10 cellular contexts compared by ENCODE assay signal in the genomic region with DNA sequence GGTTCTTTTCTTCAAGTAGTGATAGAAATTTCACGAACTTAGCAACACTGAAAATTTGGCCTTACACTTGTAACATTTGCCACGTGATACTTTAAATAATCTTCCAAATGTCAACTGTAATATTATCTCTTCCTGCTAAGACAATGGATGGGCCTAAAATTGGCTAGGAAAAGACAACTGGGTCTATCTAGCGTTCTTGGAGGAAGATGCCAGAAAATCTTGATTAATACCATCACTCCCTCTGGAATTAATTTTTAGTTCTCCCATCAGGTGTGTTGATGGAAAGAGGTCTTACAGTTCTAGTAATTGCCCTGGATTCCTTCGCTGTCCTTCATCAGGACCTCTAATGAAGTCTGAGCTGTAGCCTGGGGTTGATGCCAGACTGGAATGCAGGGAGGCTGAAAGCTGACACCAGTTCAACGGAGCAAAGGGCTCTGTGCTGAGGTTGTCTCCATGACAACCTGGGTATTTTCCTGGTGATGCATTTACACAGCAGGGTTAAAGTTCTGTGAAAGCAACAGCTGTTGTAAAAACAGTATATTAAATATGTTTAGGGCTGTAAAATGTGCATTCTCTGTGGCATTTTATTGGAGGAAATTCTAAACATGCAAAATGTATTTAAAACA.
A peak's percentile ranks its signal among the peaks of the same experiment; 100 is the strongest.
DNase-seq lines count a peak whose midpoint lies in the region; ATAC-seq and TF ChIP-seq lines count a peak whose summit lies in the region.
"Had no signal": no experiment of that assay in that cellular context is flagged by ENCODE, and none has a peak within 500 bp of the region (broad histone marks: within the 10 kb centered on the region; RNA-seq: fewer than 3 reads in every experiment).

No MANE protein-coding gene starts in this region.

- POLR2A ChIA-PET in WTC11 (lab: Charles Lee) = no interaction called here
- POLR2A ChIA-PET in activated CD4-positive, alpha-beta memory T cell treated with anti-CD3 and anti-CD28 coated beads, Interleukin-2, amount 10 ng/mL, durations not matched to agents 7 days and 5 days (lab: Charles Lee) = no interaction called here

- CTCF ChIA-PET in WTC11 (lab: Charles Lee) = interaction anchor here (0.8 to 1.2 kb wide), 5 partner anchors 47 to 421 kb away, joined by 3 to 6 read pairs (median 4); a partner anchor contains a TSS
- CTCF ChIA-PET in activated CD4-positive, alpha-beta memory T cell treated with anti-CD3 and anti-CD28 coated beads, Interleukin-2, amount 10 ng/mL, durations not matched to agents 7 days and 5 days (lab: Charles Lee) = no interaction called here

- no peak for TF ChIP-seq CTCF in WTC11 (IDR thresholded peaks at IDR 0.05)

- DNase-seq in A172 (ENCODE audit: low spot score) = peak; percentile 60
- DNase-seq in HT-29 (ENCODE audit: low spot score) = peak; percentile 22
- peak; percentile 74 for DNase-seq in WTC11 (ENCODE audit: low spot score)
- peak; percentile 93 for DNase-seq in islet precursor cell
- DNase-seq in activated CD4-positive, alpha-beta memory T cell treated with anti-CD3 and anti-CD28 coated beads, Interleukin-2, amount 10 ng/mL, durations not matched to agents 7 days and 5 days = no peak
- DNase-seq in stimulated activated CD4-positive, alpha-beta T cell treated with anti-CD3 and anti-CD28 coated beads, Interleukin-12 subunit alpha, Interleukin-12 subunit beta, amount 100 ng/mL, for 4 hours = no peak
- DNase-seq: activated CD8-positive, alpha-beta memory T cell treated with anti-CD3 and anti-CD28 coated beads for 24 hours; NCI-H2081 treated with DMSO at 0.1 percent for 48 hours had no signal

- ATAC-seq in WTC11 (peak; percentile 100), HG02588 (IDR thresholded peaks at IDR 0.05; ENCODE audit: unreplicated experiment) (no peak), GM19467 (IDR thresholded peaks at IDR 0.05; ENCODE audit: unreplicated experiment) (no peak)

- H3K27ac Mint-ChIP-seq in WTC11 = peak overlapping the region; percentile 35; the same call in 1 of the 2 replicates
- H3K27ac Mint-ChIP-seq in activated CD4-positive, alpha-beta memory T cell treated with anti-CD3 and anti-CD28 coated beads, Interleukin-2, amount 10 ng/mL, durations not matched to agents 7 days and 5 days = no peak overlapping the region

- H3K36me3 Mint-ChIP-seq in WTC11 = no peaks in the 10 kb centered on the region
- no peaks in the 10 kb centered on the region for H3K36me3 Mint-ChIP-seq in activated CD4-positive, alpha-beta memory T cell treated with anti-CD3 and anti-CD28 coated beads, Interleukin-2, amount 10 ng/mL, durations not matched to agents 7 days and 5 days (ENCODE audit: low read depth)

- H3K27me3 Mint-ChIP-seq in WTC11 (ENCODE audit: low read depth) = peaks cover 7% of the 10 kb centered on the region
- peaks cover 10% of the 10 kb centered on the region for H3K27me3 Mint-ChIP-seq in activated CD4-positive, alpha-beta memory T cell treated with anti-CD3 and anti-CD28 coated beads, Interleukin-2, amount 10 ng/mL, durations not matched to agents 7 days and 5 days

- H3K9me3 Mint-ChIP-seq in WTC11 = peaks cover 12% of the 10 kb centered on the region
- no peaks in the 10 kb centered on the region for H3K9me3 Mint-ChIP-seq in activated CD4-positive, alpha-beta memory T cell treated with anti-CD3 and anti-CD28 coated beads, Interleukin-2, amount 10 ng/mL, durations not matched to agents 7 days and 5 days

- peaks cover 24% of the 10 kb centered on the region for H3K4me1 Mint-ChIP-seq in WTC11
- H3K4me1 Mint-ChIP-seq in activated CD4-positive, alpha-beta memory T cell treated with anti-CD3 and anti-CD28 coated beads, Interleukin-2, amount 10 ng/mL, durations not matched to agents 7 days and 5 days = no peaks in the 10 kb centered on the region

- no peak overlapping the region for H3K4me3 Mint-ChIP-seq in WTC11
- no peak overlapping the region for H3K4me3 Mint-ChIP-seq in activated CD4-positive, alpha-beta memory T cell treated with anti-CD3 and anti-CD28 coated beads, Interleukin-2, amount 10 ng/mL, durations not matched to agents 7 days and 5 days

TF ChIP-seq in WTC11, 78 proteins besides CTCF, POLR2A, EP300 and RAD21:
- TF ChIP-seq, protein P1, sequence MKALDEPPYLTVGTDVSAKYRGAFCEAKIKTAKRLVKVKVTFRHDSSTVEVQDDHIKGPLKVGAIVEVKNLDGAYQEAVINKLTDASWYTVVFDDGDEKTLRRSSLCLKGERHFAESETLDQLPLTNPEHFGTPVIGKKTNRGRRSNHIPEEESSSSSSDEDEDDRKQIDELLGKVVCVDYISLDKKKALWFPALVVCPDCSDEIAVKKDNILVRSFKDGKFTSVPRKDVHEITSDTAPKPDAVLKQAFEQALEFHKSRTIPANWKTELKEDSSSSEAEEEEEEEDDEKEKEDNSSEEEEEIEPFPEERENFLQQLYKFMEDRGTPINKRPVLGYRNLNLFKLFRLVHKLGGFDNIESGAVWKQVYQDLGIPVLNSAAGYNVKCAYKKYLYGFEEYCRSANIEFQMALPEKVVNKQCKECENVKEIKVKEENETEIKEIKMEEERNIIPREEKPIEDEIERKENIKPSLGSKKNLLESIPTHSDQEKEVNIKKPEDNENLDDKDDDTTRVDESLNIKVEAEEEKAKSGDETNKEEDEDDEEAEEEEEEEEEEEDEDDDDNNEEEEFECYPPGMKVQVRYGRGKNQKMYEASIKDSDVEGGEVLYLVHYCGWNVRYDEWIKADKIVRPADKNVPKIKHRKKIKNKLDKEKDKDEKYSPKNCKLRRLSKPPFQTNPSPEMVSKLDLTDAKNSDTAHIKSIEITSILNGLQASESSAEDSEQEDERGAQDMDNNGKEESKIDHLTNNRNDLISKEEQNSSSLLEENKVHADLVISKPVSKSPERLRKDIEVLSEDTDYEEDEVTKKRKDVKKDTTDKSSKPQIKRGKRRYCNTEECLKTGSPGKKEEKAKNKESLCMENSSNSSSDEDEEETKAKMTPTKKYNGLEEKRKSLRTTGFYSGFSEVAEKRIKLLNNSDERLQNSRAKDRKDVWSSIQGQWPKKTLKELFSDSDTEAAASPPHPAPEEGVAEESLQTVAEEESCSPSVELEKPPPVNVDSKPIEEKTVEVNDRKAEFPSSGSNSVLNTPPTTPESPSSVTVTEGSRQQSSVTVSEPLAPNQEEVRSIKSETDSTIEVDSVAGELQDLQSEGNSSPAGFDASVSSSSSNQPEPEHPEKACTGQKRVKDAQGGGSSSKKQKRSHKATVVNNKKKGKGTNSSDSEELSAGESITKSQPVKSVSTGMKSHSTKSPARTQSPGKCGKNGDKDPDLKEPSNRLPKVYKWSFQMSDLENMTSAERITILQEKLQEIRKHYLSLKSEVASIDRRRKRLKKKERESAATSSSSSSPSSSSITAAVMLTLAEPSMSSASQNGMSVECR (CRISPR knock-in tag; IDR thresholded peaks at IDR 0.05; ENCODE audit: borderline replicate concordance) = no peak
- TF ChIP-seq CREB1 (CRISPR knock-in tag; IDR thresholded peaks at IDR 0.05) (no peak), GABPB1 (CRISPR knock-in tag; IDR thresholded peaks at IDR 0.05) (no peak), TEAD4 (CRISPR knock-in tag; IDR thresholded peaks at IDR 0.05) (no peak), KAT7 (CRISPR knock-in tag; IDR thresholded peaks at IDR 0.05; ENCODE audit: borderline replicate concordance) (no peak), ZNF423 (CRISPR knock-in tag; IDR thresholded peaks at IDR 0.05) (no peak), FOXK1 (CRISPR knock-in tag; IDR thresholded peaks at IDR 0.05) (no peak), JAZF1 (CRISPR knock-in tag; IDR thresholded peaks at IDR 0.05) (no peak), ZNF138 (CRISPR knock-in tag; conservative IDR thresholded peaks at IDR 0.05) (no peak)
- TF ChIP-seq, protein P2, sequence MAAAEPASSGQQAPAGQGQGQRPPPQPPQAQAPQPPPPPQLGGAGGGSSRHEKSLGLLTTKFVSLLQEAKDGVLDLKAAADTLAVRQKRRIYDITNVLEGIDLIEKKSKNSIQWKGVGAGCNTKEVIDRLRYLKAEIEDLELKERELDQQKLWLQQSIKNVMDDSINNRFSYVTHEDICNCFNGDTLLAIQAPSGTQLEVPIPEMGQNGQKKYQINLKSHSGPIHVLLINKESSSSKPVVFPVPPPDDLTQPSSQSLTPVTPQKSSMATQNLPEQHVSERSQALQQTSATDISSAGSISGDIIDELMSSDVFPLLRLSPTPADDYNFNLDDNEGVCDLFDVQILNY (CRISPR knock-in tag; IDR thresholded peaks at IDR 0.05) = no peak
TF ChIP-seq in WTC11: peak in this region for 0.

Comparison
In these comparisons a context has a peak if more than half of its experiments do, and no peak if none do; other contexts are left out.
1. DNase-seq: peak in A172 (single experiment), HT-29 (single experiment), WTC11 (single experiment) and islet precursor cell (single experiment); none in activated CD4-positive, alpha-beta memory T cell treated with anti-CD3 and anti-CD28 coated beads, Interleukin-2, amount 10 ng/mL, durations not matched to agents 7 days and 5 days (single experiment) and stimulated activated CD4-positive, alpha-beta T cell treated with anti-CD3 and anti-CD28 coated beads, Interleukin-12 subunit alpha, Interleukin-12 subunit beta, amount 100 ng/mL, for 4 hours (single experiment).